In the genomic region with DNA sequence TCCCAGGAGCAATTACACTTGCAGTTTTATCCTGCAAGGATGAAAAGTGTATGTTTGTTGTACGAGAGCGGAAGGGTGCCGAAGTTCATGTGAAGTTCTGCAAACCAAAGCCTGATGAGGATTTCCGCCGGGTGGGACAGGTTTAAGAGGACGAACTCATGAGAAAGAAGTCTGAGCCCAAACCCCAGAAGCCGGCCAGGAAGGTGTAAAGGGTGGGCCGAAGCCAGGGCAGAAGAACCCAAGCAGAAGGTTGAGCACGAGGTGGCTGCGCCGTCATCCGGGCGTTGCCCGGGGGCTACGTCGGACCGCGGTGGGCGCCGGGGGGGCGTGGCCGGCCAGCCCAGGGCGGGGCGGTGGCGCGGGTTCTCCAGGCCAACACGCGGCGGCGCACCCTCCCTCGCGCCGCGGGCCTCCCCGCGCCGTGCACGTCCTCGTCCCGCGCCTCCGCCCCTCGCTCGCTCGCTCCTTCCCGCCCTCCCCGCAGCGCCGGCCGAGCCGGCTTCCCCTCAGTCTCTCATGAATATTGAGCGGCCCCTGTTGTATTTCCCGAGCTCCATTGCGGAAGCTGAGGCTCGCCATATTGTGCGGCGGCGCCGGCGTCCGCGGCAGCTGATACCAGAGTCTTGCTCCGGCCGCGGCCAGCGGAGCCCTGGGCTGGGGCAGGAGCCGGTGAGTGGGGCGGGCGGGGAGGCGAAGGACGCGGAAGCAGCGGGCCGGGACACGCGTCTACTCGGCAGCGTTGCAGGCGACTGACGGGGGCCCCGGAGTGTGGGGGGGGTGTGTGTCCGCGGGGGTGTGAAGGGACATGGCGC, we compare ENCODE assay signal across 1 cellular context.
TF ChIP-seq lines count a peak whose summit lies in the region.

A gene (plus strand): TSS at position 578 of the 812 bp plus-strand sequence. CDS start 41,996 bp downstream, outside the sequence.

TF ChIP-seq in K562, 482 proteins besides CTCF, POLR2A, EP300 and RAD21 (continued from another document):
- TF ChIP-seq, protein P1, sequence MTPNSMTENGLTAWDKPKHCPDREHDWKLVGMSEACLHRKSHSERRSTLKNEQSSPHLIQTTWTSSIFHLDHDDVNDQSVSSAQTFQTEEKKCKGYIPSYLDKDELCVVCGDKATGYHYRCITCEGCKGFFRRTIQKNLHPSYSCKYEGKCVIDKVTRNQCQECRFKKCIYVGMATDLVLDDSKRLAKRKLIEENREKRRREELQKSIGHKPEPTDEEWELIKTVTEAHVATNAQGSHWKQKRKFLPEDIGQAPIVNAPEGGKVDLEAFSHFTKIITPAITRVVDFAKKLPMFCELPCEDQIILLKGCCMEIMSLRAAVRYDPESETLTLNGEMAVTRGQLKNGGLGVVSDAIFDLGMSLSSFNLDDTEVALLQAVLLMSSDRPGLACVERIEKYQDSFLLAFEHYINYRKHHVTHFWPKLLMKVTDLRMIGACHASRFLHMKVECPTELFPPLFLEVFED (CRISPR knock-in tag; conservative IDR thresholded peaks at IDR 0.05) = 0 out of 2 replicates have a peak, but pooled peaks have one; percentile 24
- peak; percentile 64; the same call in 1 of the 2 replicates for TF ChIP-seq ZNF766 (CRISPR knock-in tag; conservative IDR thresholded peaks at IDR 0.05)
- TF ChIP-seq, protein P2, sequence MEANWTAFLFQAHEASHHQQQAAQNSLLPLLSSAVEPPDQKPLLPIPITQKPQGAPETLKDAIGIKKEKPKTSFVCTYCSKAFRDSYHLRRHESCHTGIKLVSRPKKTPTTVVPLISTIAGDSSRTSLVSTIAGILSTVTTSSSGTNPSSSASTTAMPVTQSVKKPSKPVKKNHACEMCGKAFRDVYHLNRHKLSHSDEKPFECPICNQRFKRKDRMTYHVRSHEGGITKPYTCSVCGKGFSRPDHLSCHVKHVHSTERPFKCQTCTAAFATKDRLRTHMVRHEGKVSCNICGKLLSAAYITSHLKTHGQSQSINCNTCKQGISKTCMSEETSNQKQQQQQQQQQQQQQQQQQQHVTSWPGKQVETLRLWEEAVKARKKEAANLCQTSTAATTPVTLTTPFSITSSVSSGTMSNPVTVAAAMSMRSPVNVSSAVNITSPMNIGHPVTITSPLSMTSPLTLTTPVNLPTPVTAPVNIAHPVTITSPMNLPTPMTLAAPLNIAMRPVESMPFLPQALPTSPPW (CRISPR knock-in tag; IDR thresholded peaks at IDR 0.05) = peak; percentile 91
- TF ChIP-seq ZNF134 (CRISPR knock-in tag; conservative IDR thresholded peaks at IDR 0.05) = peak; percentile 60
- no peak for TF ChIP-seq HDAC6 (IDR thresholded peaks at IDR 0.05; ENCODE audit: low read depth, low read length)
- peak; percentile 48 for TF ChIP-seq POLR2H (tag; IDR thresholded peaks at IDR 0.05; ENCODE audit: low read depth)
- peak; percentile 96 for TF ChIP-seq GATAD2B (IDR thresholded peaks at IDR 0.05; ENCODE audit: borderline replicate concordance)
- no peak for TF ChIP-seq ASH1L (IDR thresholded peaks at IDR 0.05; ENCODE audit: borderline replicate concordance, low read depth, partially characterized antibody)
